Comparison of ENCODE assay signal across 23 cellular contexts in genomic region chr3:99883138-99883461, GRCh38.
"Had no signal": no experiment of that assay in that cellular context is flagged by ENCODE, and none has a peak within 500 bp of the region (broad histone marks: within the 10 kb centered on the region; RNA-seq: fewer than 3 reads in every experiment).

No MANE protein-coding gene starts in this region.

- H3K4me1 ChIP-seq: thyroid gland, vagina had no signal

- H3K9me3 ChIP-seq: gastroesophageal sphincter, heart right ventricle, lower lobe of right lung, neutrophil, pancreas, stomach, thyroid gland, vagina had no signal

- DNase-seq: effector memory CD8-positive, alpha-beta T cell; foreskin fibroblast; heart right ventricle; hippocampal formation; left colon; left ventricle myocardium superior; lower lobe of right lung; natural killer cell; pancreas; stimulated activated CD4-positive, alpha-beta T cell treated with anti-CD3 and anti-CD28 coated beads, Interleukin-12 subunit alpha, Interleukin-12 subunit beta, amount 100 ng/mL, for 4 hours; stimulated activated CD4-positive, alpha-beta T cell treated with anti-CD3 and anti-CD28 coated beads, Interleukin-1b, Interleukin-23, amount 100 ng/mL, for 48 hours; stimulated activated CD4-positive, alpha-beta T cell treated with anti-CD3 and anti-CD28 coated beads, Interleukin-4, amount 100 ng/mL, for 1 hour; stimulated activated CD8-positive, alpha-beta memory T cell treated with anti-CD3 and anti-CD28 coated beads, Interleukin-4, amount 100 ng/mL, for 48 hours; stimulated activated naive CD4-positive, alpha-beta T cell; stomach; thyroid gland; trophoblast cell had no signal

- H3K4me3 ChIP-seq: gastroesophageal sphincter, heart right ventricle, lower lobe of right lung, pancreas, smooth muscle cell, stomach, thyroid gland, vagina had no signal

- H3K27ac ChIP-seq: epithelial cell of prostate, lower lobe of right lung, neutrophil, pancreas, thyroid gland, vagina had no signal

- H3K36me3 ChIP-seq: gastroesophageal sphincter, heart right ventricle, lower lobe of right lung, neutrophil, pancreas, stomach, thyroid gland, vagina had no signal

- H3K4me2 ChIP-seq: smooth muscle cell had no signal

- H3K27me3 ChIP-seq: gastroesophageal sphincter, heart right ventricle, pancreas, stomach, thyroid gland, vagina had no signal

- ATAC-seq: effector memory CD8-positive, alpha-beta T cell; gastroesophageal sphincter; left colon; left ventricle myocardium superior; lower lobe of right lung; natural killer cell; pancreas; sciatic nerve had no signal
